2 cellular contexts compared by ENCODE assay signal in genomic region chr7:100946111-100946510, GRCh38.
TF ChIP-seq lines count a peak whose summit lies in the region.

No MANE protein-coding gene starts in this region.

TF ChIP-seq in A549, 52 proteins besides CTCF, POLR2A, EP300 and RAD21:
- TF ChIP-seq, protein P1, sequence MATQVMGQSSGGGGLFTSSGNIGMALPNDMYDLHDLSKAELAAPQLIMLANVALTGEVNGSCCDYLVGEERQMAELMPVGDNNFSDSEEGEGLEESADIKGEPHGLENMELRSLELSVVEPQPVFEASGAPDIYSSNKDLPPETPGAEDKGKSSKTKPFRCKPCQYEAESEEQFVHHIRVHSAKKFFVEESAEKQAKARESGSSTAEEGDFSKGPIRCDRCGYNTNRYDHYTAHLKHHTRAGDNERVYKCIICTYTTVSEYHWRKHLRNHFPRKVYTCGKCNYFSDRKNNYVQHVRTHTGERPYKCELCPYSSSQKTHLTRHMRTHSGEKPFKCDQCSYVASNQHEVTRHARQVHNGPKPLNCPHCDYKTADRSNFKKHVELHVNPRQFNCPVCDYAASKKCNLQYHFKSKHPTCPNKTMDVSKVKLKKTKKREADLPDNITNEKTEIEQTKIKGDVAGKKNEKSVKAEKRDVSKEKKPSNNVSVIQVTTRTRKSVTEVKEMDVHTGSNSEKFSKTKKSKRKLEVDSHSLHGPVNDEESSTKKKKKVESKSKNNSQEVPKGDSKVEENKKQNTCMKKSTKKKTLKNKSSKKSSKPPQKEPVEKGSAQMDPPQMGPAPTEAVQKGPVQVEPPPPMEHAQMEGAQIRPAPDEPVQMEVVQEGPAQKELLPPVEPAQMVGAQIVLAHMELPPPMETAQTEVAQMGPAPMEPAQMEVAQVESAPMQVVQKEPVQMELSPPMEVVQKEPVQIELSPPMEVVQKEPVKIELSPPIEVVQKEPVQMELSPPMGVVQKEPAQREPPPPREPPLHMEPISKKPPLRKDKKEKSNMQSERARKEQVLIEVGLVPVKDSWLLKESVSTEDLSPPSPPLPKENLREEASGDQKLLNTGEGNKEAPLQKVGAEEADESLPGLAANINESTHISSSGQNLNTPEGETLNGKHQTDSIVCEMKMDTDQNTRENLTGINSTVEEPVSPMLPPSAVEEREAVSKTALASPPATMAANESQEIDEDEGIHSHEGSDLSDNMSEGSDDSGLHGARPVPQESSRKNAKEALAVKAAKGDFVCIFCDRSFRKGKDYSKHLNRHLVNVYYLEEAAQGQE (IDR thresholded peaks at IDR 0.05): no peak
- TF ChIP-seq ZFP36 (IDR thresholded peaks at IDR 0.05; ENCODE audit: borderline replicate concordance, partially characterized antibody): peak; percentile 34

TF ChIP-seq in H1, 55 proteins besides CTCF, POLR2A, EP300 and RAD21:
- TF ChIP-seq SIN3A (conservative IDR thresholded peaks at IDR 0.05 in 1 of 2, IDR thresholded peaks at IDR 0.05 in 1 of 2; ENCODE audit: low read depth in 1 of 2, low read length in 2 of 2) (no peak), TEAD4 (IDR thresholded peaks at IDR 0.05; ENCODE audit: low read depth, low read length) (no peak), ATF2 (IDR thresholded peaks at IDR 0.05; ENCODE audit: low read length) (no peak), SP2 (IDR thresholded peaks at IDR 0.05; ENCODE audit: low read length) (no peak), NANOG (IDR thresholded peaks at IDR 0.05; ENCODE audit: insufficient read depth, low read depth, low read length, poor library complexity, severe bottlenecking) (no peak), CHD2 (IDR thresholded peaks at IDR 0.05; ENCODE audit: low read length) (no peak), EZH2 (IDR thresholded peaks at IDR 0.05; ENCODE audit: low read depth, low read length, severe bottlenecking) (no peak), GABPA (IDR thresholded peaks at IDR 0.05; ENCODE audit: borderline replicate concordance, insufficient read depth, low read length) (no peak), ASH2L (IDR thresholded peaks at IDR 0.05; ENCODE audit: low read length) (no peak), POU5F1 (IDR thresholded peaks at IDR 0.05; ENCODE audit: low read depth, low read length) (no peak), RNF2 (IDR thresholded peaks at IDR 0.05; ENCODE audit: borderline replicate concordance, low read depth, low read length, missing control alignments, poor library complexity, severe bottlenecking) (no peak), SRF (IDR thresholded peaks at IDR 0.05; ENCODE audit: low read depth, low read length) (no peak), YY1 (IDR thresholded peaks at IDR 0.05; ENCODE audit: low read depth, low read length) (no peak), NRF1 (IDR thresholded peaks at IDR 0.05; ENCODE audit: low read depth, low read length) (no peak), USF2 (IDR thresholded peaks at IDR 0.05; ENCODE audit: low read length) (no peak), TAF1 (IDR thresholded peaks at IDR 0.05; ENCODE audit: low read depth, low read length) (no peak), BRCA1 (IDR thresholded peaks at IDR 0.05; ENCODE audit: low read depth, low read length) (no peak), KDM5A (IDR thresholded peaks at IDR 0.05; ENCODE audit: low read length) (no peak), JUND (IDR thresholded peaks at IDR 0.05; ENCODE audit: low read length) (no peak), BCL11A (IDR thresholded peaks at IDR 0.05; ENCODE audit: low read depth in 2 of 2, low read length in 2 of 2) (no peak)
